6 cellular contexts compared by ENCODE assay signal in genomic region chr6:56905378-56905777, GRCh38.
"Had no signal": no experiment of that assay in that cellular context is flagged by ENCODE, and none has a peak within 500 bp of the region (broad histone marks: within the 10 kb centered on the region; RNA-seq: fewer than 3 reads in every experiment).

No MANE protein-coding gene starts in this region.

- H3K27ac ChIP-seq: HL-60 had no signal

- H3K4me3 ChIP-seq: GM23338, K562 had no signal

- H3K4me3 Mint-ChIP-seq: GM23338, H9 had no signal

- H2AFZ ChIP-seq: GM23338 had no signal

- DNase-seq: H9, HCEC 1CT had no signal

- H3K4me2 ChIP-seq: GM23338 had no signal

- H3K27ac Mint-ChIP-seq: GM23338, H9 had no signal

- H3K9me3 Mint-ChIP-seq: GM23338, H9 had no signal

- FAIRE-seq: H1 had no signal
